8 cellular contexts compared by ENCODE assay signal in genomic region chr22:46296257-46297150, GRCh38. TPM values are rescaled to one million over a fixed set of nuclear protein-coding genes. Genes with fewer than 3 reads are reported as not detected.
DNase-seq lines count a peak whose midpoint lies in the region; ATAC-seq and FAIRE-seq lines count a peak whose summit lies in the region.

Gene GTSE1 (plus strand): TSS chr22:46296870. CDS start chr22:46297401, 531 bp downstream.

- H3K4me2 ChIP-seq in mesendoderm (ENCODE audit: low read length), result peak within 1 kb of the TSS; percentile 87

- peak; percentile 80 for ATAC-seq in GM21367 (IDR thresholded peaks at IDR 0.05; ENCODE audit: unreplicated experiment)
- peak; percentile 98 for ATAC-seq in activated CD8-positive, alpha-beta memory T cell treated with anti-CD3 and anti-CD28 coated beads, Interleukin-2, amount 10 ng/mL, durations not matched to agents 7 days and 5 days

- peak within 1 kb of the TSS; percentile 95 for H3K4me3 Mint-ChIP-seq in activated CD8-positive, alpha-beta memory T cell treated with anti-CD3 and anti-CD28 coated beads, Interleukin-2, amount 10 ng/mL, durations not matched to agents 7 days and 5 days

- peak within 1 kb of the TSS; percentile 83 for H3K23ac ChIP-seq in mesendoderm (ENCODE audit: low read length)

- peak within 1 kb of the TSS; percentile 76 for H3K9ac ChIP-seq in endocrine pancreas (ENCODE audit: control insufficient read depth, insufficient read depth, low read length)
- H3K9ac ChIP-seq in mesendoderm (ENCODE audit: low read length), result peak within 1 kb of the TSS; percentile 79

- WGBS in mesendoderm (ENCODE audit: extremely low coverage, insufficient coverage, low lambda C conversion rate), result no CpG with 5 or more reads among the region's 76 CpGs

- H3K27ac ChIP-seq in mesendoderm (ENCODE audit: low read depth, low read length), result peak within 1 kb of the TSS; percentile 57

- H3K36me3 ChIP-seq in endocrine pancreas (ENCODE audit: control insufficient read depth, insufficient read depth, low read length) (peaks cover 3% of the 10 kb centered on the region), mesendoderm (ENCODE audit: control insufficient read depth, insufficient read depth, low read length) (peaks cover 10% of the 10 kb centered on the region)

- H2AK5ac ChIP-seq in mesendoderm (ENCODE audit: low read length), result peak within 1 kb of the TSS; percentile 50

- peaks cover 21% of the 10 kb centered on the region for H3K79me2 ChIP-seq in mesendoderm (ENCODE audit: control insufficient read depth, insufficient read depth, low read length)

- H3K27me3 Mint-ChIP-seq in activated CD8-positive, alpha-beta memory T cell treated with anti-CD3 and anti-CD28 coated beads, Interleukin-2, amount 10 ng/mL, durations not matched to agents 7 days and 5 days, result no peaks in the 10 kb centered on the region

- H3K36me3 Mint-ChIP-seq in activated CD8-positive, alpha-beta memory T cell treated with anti-CD3 and anti-CD28 coated beads, Interleukin-2, amount 10 ng/mL, durations not matched to agents 7 days and 5 days, result peaks cover 44% of the 10 kb centered on the region

- peak within 1 kb of the TSS; percentile 30 for H3K4me3 ChIP-seq in endocrine pancreas (ENCODE audit: control insufficient read depth, insufficient read depth, low read length)
- H3K4me3 ChIP-seq in mesendoderm (ENCODE audit: low read length), result peak within 1 kb of the TSS; percentile 47

- H3K9me3 ChIP-seq in endocrine pancreas (ENCODE audit: control insufficient read depth, low read length), result no peaks in the 10 kb centered on the region

- peaks cover 2% of the 10 kb centered on the region for H3K9me3 Mint-ChIP-seq in activated CD8-positive, alpha-beta memory T cell treated with anti-CD3 and anti-CD28 coated beads, Interleukin-2, amount 10 ng/mL, durations not matched to agents 7 days and 5 days (ENCODE audit: low read depth)

- peak within 1 kb of the TSS; percentile 58 for H4K8ac ChIP-seq in mesendoderm (ENCODE audit: low read depth, low read length)

- H3K4ac ChIP-seq in mesendoderm (ENCODE audit: low read depth, low read length), result peak within 1 kb of the TSS; percentile 92

- H3K56ac ChIP-seq in mesendoderm (ENCODE audit: low read length), result peak within 1 kb of the TSS; percentile 88

- H3K27me3 ChIP-seq in endocrine pancreas (ENCODE audit: control insufficient read depth, insufficient read depth, low read length) (no peaks in the 10 kb centered on the region), mesendoderm (ENCODE audit: insufficient read depth, low read length, poor library complexity) (no peaks in the 10 kb centered on the region)

- DNase-seq in COR-L47 (lab: John Stamatoyannopoulos, UW) (peak; percentile 98), HTR-8/SVneo (ENCODE audit: insufficient read length, low spot score) (peak; percentile 98), NOMO-1 treated with dmso at 0.1 percent for 144 hours (lab: John Stamatoyannopoulos, UW; ENCODE audit: unreplicated experiment) (peak; percentile 94), mesendoderm (peak; percentile 99)
- DNase-seq in activated CD8-positive, alpha-beta memory T cell treated with anti-CD3 and anti-CD28 coated beads, Interleukin-2, amount 10 ng/mL, durations not matched to agents 7 days and 5 days, result peak; percentile 99
- peak; percentile 87 for DNase-seq in stimulated activated CD8-positive, alpha-beta memory T cell treated with anti-CD3 and anti-CD28 coated beads, Interleukin-15, amount 100 ng/mL, for 1 hour (ENCODE audit: low read depth)

- FAIRE-seq in HTR-8/SVneo (lab: Jason Lieb, UNC), result peak; percentile 96

- H4K5ac ChIP-seq in mesendoderm (ENCODE audit: low read length), result no peak within 1 kb of the TSS

- H2BK15ac ChIP-seq in mesendoderm (replicated peaks; ENCODE audit: low read depth), result no peak within 1 kb of the TSS

- peak within 1 kb of the TSS; percentile 47 for H2BK120ac ChIP-seq in mesendoderm (ENCODE audit: low read depth, low read length)

- peak within 1 kb of the TSS; percentile 86 for H3K18ac ChIP-seq in mesendoderm (ENCODE audit: low read length)

- H3K27ac Mint-ChIP-seq in activated CD8-positive, alpha-beta memory T cell treated with anti-CD3 and anti-CD28 coated beads, Interleukin-2, amount 10 ng/mL, durations not matched to agents 7 days and 5 days, result peak within 1 kb of the TSS; percentile 97

- H3K4me1 ChIP-seq in endocrine pancreas (ENCODE audit: control insufficient read depth, insufficient read depth, low read length), result no peaks in the 10 kb centered on the region
- no peaks in the 10 kb centered on the region for H3K4me1 ChIP-seq in mesendoderm (ENCODE audit: control insufficient read depth, low read depth, low read length)

- peaks cover 70% of the 10 kb centered on the region for H3K4me1 Mint-ChIP-seq in activated CD8-positive, alpha-beta memory T cell treated with anti-CD3 and anti-CD28 coated beads, Interleukin-2, amount 10 ng/mL, durations not matched to agents 7 days and 5 days

- CTCF ChIA-PET in activated CD8-positive, alpha-beta memory T cell treated with anti-CD3 and anti-CD28 coated beads, Interleukin-2, amount 10 ng/mL, durations not matched to agents 7 days and 5 days (lab: Charles Lee), result interaction anchor here (0.8 to 2.9 kb wide), 12 partner anchors 9 to 290 kb away, joined by 3 to 19 read pairs (median 3); partner anchors contain the start of gene CDPF1

- peak within 1 kb of the TSS; percentile 13 for H2BK5ac ChIP-seq in mesendoderm (ENCODE audit: low read length)

- H3K79me1 ChIP-seq in mesendoderm (ENCODE audit: low read length), result peaks cover 21% of the 10 kb centered on the region

RNA-seq across cellular contexts. Expression of gene GTSE1, which starts in this region (rescaled TPM):
- total RNA-seq in activated CD8-positive, alpha-beta memory T cell treated with anti-CD3 and anti-CD28 coated beads, Interleukin-2, amount 10 ng/mL, durations not matched to agents 7 days and 5 days, result 100 to 1,000 TPM in 1 of 2 experiments, 10 to 100 TPM in 1; 91.9 to 101 TPM
- 34.5 TPM for polyA plus RNA-seq in mesendoderm (2013, experiment 1 of 2)
- polyA plus RNA-seq in mesendoderm (2013, experiment 2 of 2), result 34.6 TPM

Comparison
In these comparisons a context has a peak if more than half of its experiments do, and no peak if none do; other contexts are left out.
1. Peak in every context shown above with its lines: DNase-seq, ATAC-seq, H3K4me3 ChIP-seq and H3K27ac ChIP-seq.